Comparison of ENCODE assay signal across 8 cellular contexts in genomic region chr6:132814716-132815570, GRCh38. TPM values are rescaled to one million over a fixed set of nuclear protein-coding genes. Genes with fewer than 3 reads are reported as not detected.
DNase-seq lines count a peak whose midpoint lies in the region; ATAC-seq lines count a peak whose summit lies in the region.

No MANE protein-coding gene starts in this region.

- no peaks in the 10 kb centered on the region for H3K9me3 Mint-ChIP-seq in activated naive CD4-positive, alpha-beta T cell treated with anti-CD3 and anti-CD28 coated beads, Interleukin-2, amount 50 U/mL, for 72 hours
- no peaks in the 10 kb centered on the region for H3K9me3 Mint-ChIP-seq in stimulated activated memory B cell treated with anti-CD40 and anti-IgM and Interleukin-4, amounts not matched to agents 10 μg/mL and 1 μg/mL and 100 μg/mL, for 72 hours

- H3K4me1 Mint-ChIP-seq in stimulated activated memory B cell treated with anti-CD40 and anti-IgM and Interleukin-4, amounts not matched to agents 10 μg/mL and 1 μg/mL and 100 μg/mL, for 72 hours: peaks cover 63% of the 10 kb centered on the region

- H3K4me3 ChIP-seq in BLaER1 (peak overlapping the region; percentile 93), HUES64 (ENCODE audit: low read length) (peak overlapping the region; percentile 92), iPS-15b (ENCODE audit: low read depth, low read length) (peak overlapping the region; percentile 97)

- peaks cover 55% of the 10 kb centered on the region for H4K20me1 ChIP-seq in BLaER1

- H3K9ac ChIP-seq in BLaER1: peak overlapping the region; percentile 99
- H3K9ac ChIP-seq in HUES64 (ENCODE audit: low read depth, low read length): peak overlapping the region; percentile 99
- peak overlapping the region; percentile 99 for H3K9ac ChIP-seq in iPS-15b (ENCODE audit: low read depth, low read length)

- DNase-seq in activated naive CD4-positive, alpha-beta T cell treated with anti-CD3 and anti-CD28 coated beads, Interleukin-2, amount 50 U/mL, for 72 hours (ENCODE audit: low spot score in 2 of 2): no peak
- DNase-seq in NCI-H187 treated with DMSO at 0.1 percent for 48 hours (lab: John Stamatoyannopoulos, UW): no peak
- DNase-seq in HPDE6-E6E7 (ENCODE audit: extremely low spot score): no peak

- no peaks in the 10 kb centered on the region for H3K9me3 ChIP-seq in BLaER1
- H3K9me3 ChIP-seq in HUES64 (ENCODE audit: insufficient read depth, low read depth, low read length): no peaks in the 10 kb centered on the region
- H3K9me3 ChIP-seq in iPS-15b (ENCODE audit: control insufficient read depth, insufficient read depth, low read length): no peaks in the 10 kb centered on the region

- H3K4me2 ChIP-seq in BLaER1: peak overlapping the region; percentile 96

- H3K27me3 Mint-ChIP-seq in stimulated activated memory B cell treated with anti-CD40 and anti-IgM and Interleukin-4, amounts not matched to agents 10 μg/mL and 1 μg/mL and 100 μg/mL, for 72 hours: no peaks in the 10 kb centered on the region

- H3K4me3 Mint-ChIP-seq in stimulated activated memory B cell treated with anti-CD40 and anti-IgM and Interleukin-4, amounts not matched to agents 10 μg/mL and 1 μg/mL and 100 μg/mL, for 72 hours: peak overlapping the region; percentile 98

- H3K27ac Mint-ChIP-seq in activated naive CD4-positive, alpha-beta T cell treated with anti-CD3 and anti-CD28 coated beads, Interleukin-2, amount 50 U/mL, for 72 hours: peak overlapping the region; percentile 97 to 100
- peak overlapping the region; percentile 100 for H3K27ac Mint-ChIP-seq in stimulated activated memory B cell treated with anti-CD40 and anti-IgM and Interleukin-4, amounts not matched to agents 10 μg/mL and 1 μg/mL and 100 μg/mL, for 72 hours

- H3K27ac ChIP-seq in BLaER1 (peak overlapping the region; percentile 95), HUES64 (ENCODE audit: low read depth, low read length) (peak overlapping the region; percentile 82)

- WGBS in HUES64: under 1% methylated on average over 26 of the region's 27 CpGs

- H3K27me3 ChIP-seq in BLaER1 (no peaks in the 10 kb centered on the region), HUES64 (ENCODE audit: insufficient read depth, low read length) (no peaks in the 10 kb centered on the region), iPS-15b (ENCODE audit: control insufficient read depth, insufficient read depth, low read length) (no peaks in the 10 kb centered on the region)

- H3K36me3 Mint-ChIP-seq in activated naive CD4-positive, alpha-beta T cell treated with anti-CD3 and anti-CD28 coated beads, Interleukin-2, amount 50 U/mL, for 72 hours: peaks cover 60 to 68% of the 10 kb centered on the region in 2 donors
- peaks cover 56% of the 10 kb centered on the region for H3K36me3 Mint-ChIP-seq in stimulated activated memory B cell treated with anti-CD40 and anti-IgM and Interleukin-4, amounts not matched to agents 10 μg/mL and 1 μg/mL and 100 μg/mL, for 72 hours

- peak; percentile 18 for ATAC-seq in GM21381 (IDR thresholded peaks at IDR 0.05; ENCODE audit: unreplicated experiment)
- ATAC-seq in activated naive CD4-positive, alpha-beta T cell treated with anti-CD3 and anti-CD28 coated beads, Interleukin-2, amount 50 U/mL, for 72 hours: peak; percentile 14 to 32
- peak; percentile 5 for ATAC-seq in stimulated activated memory B cell treated with anti-CD40 and anti-IgM and Interleukin-4, amounts not matched to agents 10 μg/mL and 1 μg/mL and 100 μg/mL, for 72 hours

- H3K36me3 ChIP-seq in BLaER1 (peaks cover 51% of the 10 kb centered on the region), HUES64 (ENCODE audit: insufficient read depth, low read length) (peaks cover 51% of the 10 kb centered on the region), iPS-15b (ENCODE audit: control insufficient read depth, insufficient read depth, low read length) (peaks cover 28% of the 10 kb centered on the region)

- H3K4me1 ChIP-seq in BLaER1: peaks cover 46% of the 10 kb centered on the region
- peaks cover 20% of the 10 kb centered on the region for H3K4me1 ChIP-seq in HUES64 (ENCODE audit: insufficient read depth, low read length)
- H3K4me1 ChIP-seq in iPS-15b (ENCODE audit: control insufficient read depth, insufficient read depth, low read length): peaks cover 5% of the 10 kb centered on the region

RNA-seq across cellular contexts. Expression of gene RPS12, which starts 0.6 kb away (rescaled TPM):
- polyA plus RNA-seq in HUES64 (2013, experiment 1 of 2): 2,254 TPM
- 2,391 TPM for polyA plus RNA-seq in HUES64 (2013, experiment 2 of 2)
- 1,000 to 10,000 TPM; 1,712 to 1,768 TPM for total RNA-seq in activated naive CD4-positive, alpha-beta T cell treated with anti-CD3 and anti-CD28 coated beads, Interleukin-2, amount 50 U/mL, for 72 hours

RNA-seq across cellular contexts. Expression of gene SLC18B1, which starts 16.5 kb away (rescaled TPM):
- polyA plus RNA-seq in HUES64 (2013, experiment 1 of 2): 13.4 TPM
- polyA plus RNA-seq in HUES64 (2013, experiment 2 of 2): 14.7 TPM
- 1 to 10 TPM; 6.3 to 9.4 TPM for total RNA-seq in activated naive CD4-positive, alpha-beta T cell treated with anti-CD3 and anti-CD28 coated beads, Interleukin-2, amount 50 U/mL, for 72 hours

RNA-seq across cellular contexts. Expression of gene VNN2, which starts 57.2 kb away (rescaled TPM):
- polyA plus RNA-seq in HUES64 (2013, experiment 1 of 2): not detected
- polyA plus RNA-seq in HUES64 (2013, experiment 2 of 2): not detected
- total RNA-seq in activated naive CD4-positive, alpha-beta T cell treated with anti-CD3 and anti-CD28 coated beads, Interleukin-2, amount 50 U/mL, for 72 hours: 10 to 100 TPM; 11.4 to 19.3 TPM
